Comparison of ENCODE assay signal across 8 cellular contexts in the genomic region with DNA sequence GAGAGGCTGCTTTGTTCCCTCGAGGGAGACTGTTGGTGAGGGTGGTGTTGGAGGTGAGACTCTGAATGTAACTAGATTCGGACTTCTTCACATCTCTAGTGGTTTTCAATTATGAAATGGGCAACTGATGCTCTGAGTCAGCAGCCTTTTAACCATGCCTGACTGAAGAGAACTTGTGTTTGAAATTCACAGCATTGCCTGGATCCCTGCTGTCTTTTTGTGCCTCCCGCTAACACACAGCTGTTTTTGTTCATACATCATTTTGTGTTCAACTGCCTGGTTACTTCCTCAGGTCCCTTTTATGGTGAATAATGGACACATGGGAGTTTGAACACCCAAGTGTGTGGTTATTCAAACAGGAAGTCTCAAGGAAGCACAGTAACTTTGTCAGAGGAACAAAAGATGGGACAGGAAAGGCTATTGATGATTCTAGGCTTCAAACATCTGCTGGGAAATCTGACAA. TPM values are rescaled to one million over a fixed set of nuclear protein-coding genes. Genes with fewer than 3 reads are reported as not detected.
DNase-seq lines count a peak whose midpoint lies in the region; ATAC-seq and TF ChIP-seq lines count a peak whose summit lies in the region.

No MANE protein-coding gene starts in this region.

- H3K27ac ChIP-seq in stomach smooth muscle (ENCODE audit: low read length) (peak overlapping the region; percentile 19), Peyer's patch (peak overlapping the region in 1 of 4 donors; percentile 21)

- H3K27me3 ChIP-seq in stomach smooth muscle (ENCODE audit: control insufficient read depth in 1 of 2, insufficient read depth in 2 of 2, low read length in 2 of 2): no peaks in the 10 kb centered on the region
- H3K27me3 ChIP-seq in Peyer's patch: no peaks in the 10 kb centered on the region

- no peak for TF ChIP-seq CTCF in fibroblast of pulmonary artery (IDR thresholded peaks at IDR 0.05; ENCODE audit: low read length, missing control alignments)
- no peak for TF ChIP-seq CTCF in Peyer's patch (IDR thresholded peaks at IDR 0.05)

- ATAC-seq in GM21529 (IDR thresholded peaks at IDR 0.05; ENCODE audit: unreplicated experiment): peak; percentile 57

- peak; percentile 74 for DNase-seq in NOMO-1 treated with DMSO at 0.1 percent for 48 hours (lab: John Stamatoyannopoulos, UW; ENCODE audit: unreplicated experiment)
- DNase-seq in fibroblast of pulmonary artery (ENCODE audit: low read depth): peak; percentile 85
- DNase-seq in Peyer's patch: no peak
- DNase-seq in cerebellum (ENCODE audit: low spot score): no peak
- no peak for DNase-seq in activated T-cell treated with anti-CD3 and anti-CD28 coated beads, Interleukin-2, amount 50 U/mL, for 48 hours
- DNase-seq in mucosa of gallbladder (ENCODE audit: low spot score): no peak

- H3K36me3 ChIP-seq in stomach smooth muscle (ENCODE audit: control insufficient read depth in 2 of 2, insufficient read depth in 2 of 2, low read length in 2 of 2) (no peaks in the 10 kb centered on the region), Peyer's patch (no peaks in the 10 kb centered on the region)

- H3K4me3 ChIP-seq in fibroblast of pulmonary artery (replicated peaks; ENCODE audit: low read depth, low read length) (no peak overlapping the region), stomach smooth muscle (ENCODE audit: low read length in 2 of 2) (no peak overlapping the region), Peyer's patch (no peak overlapping the region)

- H3K9ac ChIP-seq in stomach smooth muscle (ENCODE audit: low read length in 2 of 2): peak overlapping the region in 1 of 2 donors; percentile 4

- no peaks in the 10 kb centered on the region for H3K9me3 ChIP-seq in stomach smooth muscle (ENCODE audit: control insufficient read depth in 2 of 2, low read length in 2 of 2)
- H3K9me3 ChIP-seq in Peyer's patch: no peaks in the 10 kb centered on the region

- TF ChIP-seq POLR2A in Peyer's patch (IDR thresholded peaks at IDR 0.05): no peak

- H3K4me1 ChIP-seq in stomach smooth muscle (ENCODE audit: control insufficient read depth, insufficient read depth, low read length) (peaks cover 15% of the 10 kb centered on the region), Peyer's patch (peaks cover 0 to 7% (median 0%) of the 10 kb centered on the region in 4 donors)

RNA-seq across cellular contexts. Expression of gene LAMC1, which starts 16.8 kb away (rescaled TPM):
- total RNA-seq in Peyer's patch (100 to 1,000 TPM in 3 of 4 donors, 10 to 100 TPM in 1; 46.4 to 291 (median 121) TPM), cerebellum (46.6 TPM), mucosa of gallbladder (140 TPM)

Comparison
In these comparisons a context has a peak if more than half of its experiments do, and no peak if none do; other contexts are left out.
1. DNase-seq: peak in NOMO-1 treated with DMSO at 0.1 percent for 48 hours (single experiment) and fibroblast of pulmonary artery (single experiment); none in Peyer's patch (0 of 3), cerebellum (single experiment), activated T-cell treated with anti-CD3 and anti-CD28 coated beads, Interleukin-2, amount 50 U/mL, for 48 hours (0 of 2) and mucosa of gallbladder (single experiment).